In the genomic region with DNA sequence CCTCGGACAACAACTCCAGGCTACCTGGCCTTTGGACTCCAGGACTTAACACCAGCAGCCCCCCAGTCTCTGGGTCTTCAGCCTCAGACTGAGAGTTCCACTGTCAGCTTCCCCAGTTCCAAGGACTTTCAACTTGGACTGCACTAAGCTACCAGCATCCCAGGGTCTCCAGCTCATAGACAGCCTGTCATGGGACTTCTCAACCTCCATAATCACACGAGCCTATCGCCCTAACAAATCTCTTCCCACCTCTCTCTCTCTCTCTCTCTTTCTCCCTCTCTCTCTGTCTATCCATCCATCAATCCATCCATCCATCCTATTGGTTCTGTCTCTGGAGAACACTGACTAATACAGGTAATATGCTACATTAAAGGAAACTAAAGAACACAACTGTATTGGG, we compare ENCODE assay signal across 14 cellular contexts.
"Had no signal": no experiment of that assay in that cellular context is flagged by ENCODE, and none has a peak within 500 bp of the region (broad histone marks: within the 10 kb centered on the region; RNA-seq: fewer than 3 reads in every experiment).

No MANE protein-coding gene starts in this region.

- H3K27me3 Mint-ChIP-seq: activated naive CD4-positive, alpha-beta T cell treated with anti-CD3 and anti-CD28 coated beads, Interleukin-2, amount 10 ng/mL, durations not matched to agents 7 days and 5 days; brain had no signal

- H3K27ac Mint-ChIP-seq: activated naive CD4-positive, alpha-beta T cell treated with anti-CD3 and anti-CD28 coated beads, Interleukin-2, amount 10 ng/mL, durations not matched to agents 7 days and 5 days; brain had no signal

- H3K9me3 Mint-ChIP-seq: neural crest cell had no signal

- H3K27ac ChIP-seq: colonic mucosa, esophagus muscularis mucosa, thyroid gland had no signal

- H3K36me3 ChIP-seq: colonic mucosa, esophagus muscularis mucosa, thyroid gland had no signal

- ATAC-seq: left lobe of liver, sciatic nerve had no signal

- H3K27me3 ChIP-seq: colonic mucosa, esophagus muscularis mucosa, thyroid gland had no signal

- H3K4me3 Mint-ChIP-seq: activated naive CD4-positive, alpha-beta T cell treated with anti-CD3 and anti-CD28 coated beads, Interleukin-2, amount 10 ng/mL, durations not matched to agents 7 days and 5 days; brain; neural crest cell had no signal

- H3K4me1 ChIP-seq: colonic mucosa had no signal

- H3K9me3 ChIP-seq: colonic mucosa, esophagus muscularis mucosa, thyroid gland had no signal

- H3K4me3 ChIP-seq: colonic mucosa, esophagus muscularis mucosa, thyroid gland had no signal

- DNase-seq: activated CD4-positive, CD25-positive, alpha-beta regulatory T cell treated with anti-CD3 and anti-CD28 coated beads, Interleukin-2, amount 50 U/mL, for 72 hours; activated naive CD4-positive, alpha-beta T cell treated with anti-CD3 and anti-CD28 coated beads, Interleukin-2, amount 10 ng/mL, durations not matched to agents 7 days and 5 days; activated T-cell treated with anti-CD3 and anti-CD28 coated beads for 4 hours; central memory CD4-positive, alpha-beta T cell; colonic mucosa; islet precursor cell; stimulated activated CD4-positive, alpha-beta T cell treated with anti-CD3 and anti-CD28 coated beads, Interleukin-1b, Interleukin-23, amount 100 ng/mL, for 48 hours; SW 1271; thyroid gland had no signal
